Comparison of ENCODE assay signal across 11 cellular contexts in the genomic region with DNA sequence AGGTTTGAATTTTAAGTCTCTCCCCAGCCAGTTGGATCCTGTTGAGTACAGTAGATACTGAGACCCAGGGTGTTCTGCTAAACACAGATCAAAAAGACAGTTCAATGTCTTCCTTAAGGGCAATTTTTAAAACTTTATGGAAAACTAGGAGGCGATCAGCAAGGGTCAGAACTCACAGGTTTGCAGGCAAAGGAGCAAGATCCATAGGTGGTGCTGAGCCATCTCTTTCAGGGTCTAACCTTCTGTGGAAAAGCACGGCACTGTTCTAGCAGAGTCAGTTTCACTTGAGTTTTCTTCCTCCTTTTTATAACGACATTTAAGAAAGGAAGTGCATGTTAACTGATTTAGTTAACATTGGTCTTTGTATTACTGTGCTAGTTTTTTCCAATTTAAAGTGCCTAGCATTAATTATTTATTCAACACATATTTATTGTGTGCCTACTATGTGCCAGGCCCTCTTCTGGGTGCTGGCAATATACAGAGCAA. TPM values are rescaled to one million over a fixed set of nuclear protein-coding genes. Genes with fewer than 3 reads are reported as not detected.
DNase-seq lines count a peak whose midpoint lies in the region; ATAC-seq and TF ChIP-seq lines count a peak whose summit lies in the region.
"Had no signal": no experiment of that assay in that cellular context is flagged by ENCODE, and none has a peak within 500 bp of the region (broad histone marks: within the 10 kb centered on the region; RNA-seq: fewer than 3 reads in every experiment).

A gene with protein sequence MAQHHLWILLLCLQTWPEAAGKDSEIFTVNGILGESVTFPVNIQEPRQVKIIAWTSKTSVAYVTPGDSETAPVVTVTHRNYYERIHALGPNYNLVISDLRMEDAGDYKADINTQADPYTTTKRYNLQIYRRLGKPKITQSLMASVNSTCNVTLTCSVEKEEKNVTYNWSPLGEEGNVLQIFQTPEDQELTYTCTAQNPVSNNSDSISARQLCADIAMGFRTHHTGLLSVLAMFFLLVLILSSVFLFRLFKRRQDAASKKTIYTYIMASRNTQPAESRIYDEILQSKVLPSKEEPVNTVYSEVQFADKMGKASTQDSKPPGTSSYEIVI (minus strand): TSS at position 281 of the 486 bp plus-strand sequence. CDS start 59 bp downstream, at position 222.

- no peak within 1 kb of the TSS for H3K9ac ChIP-seq in skeletal muscle tissue (ENCODE audit: low read depth in 1 of 3, low read length in 3 of 3)

- no peak for ATAC-seq in GM18505 (IDR thresholded peaks at IDR 0.05; ENCODE audit: unreplicated experiment)
- ATAC-seq in GM19397 (IDR thresholded peaks at IDR 0.05; ENCODE audit: unreplicated experiment) = no peak

- H3K4me3 ChIP-seq in NB4 (ENCODE audit: low read depth, low read length) (peak within 1 kb of the TSS; percentile 69), skeletal muscle tissue (ENCODE audit: low read length in 3 of 3) (peak within 1 kb of the TSS in 1 of 3 donors; percentile 30)

- H3K4me1 ChIP-seq in skeletal muscle tissue (ENCODE audit: control insufficient read depth in 3 of 3, insufficient read depth in 3 of 3, low read length in 3 of 3) = no peaks in the 10 kb centered on the region

- H3K9me3 ChIP-seq in skeletal muscle tissue (ENCODE audit: control insufficient read depth in 3 of 3, low read length in 3 of 3) = no peaks in the 10 kb centered on the region

- H3K27me3 ChIP-seq in skeletal muscle tissue (ENCODE audit: control insufficient read depth in 3 of 3, insufficient read depth in 3 of 3, low read length in 3 of 3) = no peaks in the 10 kb centered on the region

- no peaks in the 10 kb centered on the region for H3K36me3 ChIP-seq in skeletal muscle tissue (ENCODE audit: control insufficient read depth in 3 of 3, insufficient read depth in 3 of 3, low read length in 3 of 3)

- peak within 1 kb of the TSS; percentile 30 for H3K27ac ChIP-seq in skeletal muscle tissue (ENCODE audit: low read depth, low read length)

- DNase-seq in NB4 (ENCODE audit: low read depth) (peak; percentile 53), cerebellar nuclear complex (lab: John Stamatoyannopoulos, UW) (no peak), activated gamma-delta T cell (lab: John Stamatoyannopoulos, UW) (no peak)
- peak; percentile 20 for DNase-seq in central memory CD4-positive, alpha-beta T cell
- no peak for DNase-seq in stimulated activated CD4-positive, alpha-beta T cell treated with anti-CD3 and anti-CD28 coated beads, Interleukin-4, amount 100 ng/mL, for 1 hour
- DNase-seq: activated CD4-positive, alpha-beta T cell treated with anti-CD3 and anti-CD28 coated beads for 4 hours; left cardiac atrium; NCI-H226 had no signal

- TF ChIP-seq POLR2A in GM18505 (IDR thresholded peaks at IDR 0.05; ENCODE audit: borderline replicate concordance, extremely low read depth, insufficient read depth, insufficient read length) (peak; percentile 55), NB4 (IDR thresholded peaks at IDR 0.05; ENCODE audit: extremely low read depth, insufficient read length) (peak; percentile 22)

- no peak for TF ChIP-seq CTCF in NB4 (IDR thresholded peaks at IDR 0.05; ENCODE audit: low read depth, low read length)

RNA-seq across cellular contexts. Expression of the gene that starts here (rescaled TPM):
- total RNA-seq in skeletal muscle tissue = 3.1 TPM

Comparison
In these comparisons a context has a peak if more than half of its experiments do, and no peak if none do; other contexts are left out.
1. DNase-seq: peak in NB4 (single experiment) and central memory CD4-positive, alpha-beta T cell (single experiment); none in stimulated activated CD4-positive, alpha-beta T cell treated with anti-CD3 and anti-CD28 coated beads, Interleukin-4, amount 100 ng/mL, for 1 hour (single experiment), cerebellar nuclear complex (0 of 2) and activated gamma-delta T cell (single experiment).